1 cellular context compared by ENCODE assay signal in genomic region chr16:80903616-80904015, GRCh38.
TF ChIP-seq lines count a peak whose summit lies in the region.

No MANE protein-coding gene starts in this region.

TF ChIP-seq in HepG2, 621 proteins besides CTCF, POLR2A, EP300 and RAD21 (continued from another document):
- TF ChIP-seq FOXA1 (IDR thresholded peaks at IDR 0.05) (no peak), FOXA1 (CRISPR knock-in tag; IDR thresholded peaks at IDR 0.05) (peak; percentile 51; the same call in 1 of the 2 replicates), HMG20A (CRISPR knock-in tag; IDR thresholded peaks at IDR 0.05; ENCODE audit: borderline replicate concordance) (no peak), TOE1 (CRISPR knock-in tag; IDR thresholded peaks at IDR 0.05) (no peak), HNF4A (CRISPR knock-in tag; IDR thresholded peaks at IDR 0.05) (no peak), ZNF644 (CRISPR knock-in tag; IDR thresholded peaks at IDR 0.05; ENCODE audit: low read depth) (0 out of 2 replicates have a peak, but pooled peaks have one; percentile 59), KDM3A (CRISPR knock-in tag; IDR thresholded peaks at IDR 0.05; ENCODE audit: low read depth) (no peak)
